Comparison of ENCODE assay signal across 6 cellular contexts in the genomic region with DNA sequence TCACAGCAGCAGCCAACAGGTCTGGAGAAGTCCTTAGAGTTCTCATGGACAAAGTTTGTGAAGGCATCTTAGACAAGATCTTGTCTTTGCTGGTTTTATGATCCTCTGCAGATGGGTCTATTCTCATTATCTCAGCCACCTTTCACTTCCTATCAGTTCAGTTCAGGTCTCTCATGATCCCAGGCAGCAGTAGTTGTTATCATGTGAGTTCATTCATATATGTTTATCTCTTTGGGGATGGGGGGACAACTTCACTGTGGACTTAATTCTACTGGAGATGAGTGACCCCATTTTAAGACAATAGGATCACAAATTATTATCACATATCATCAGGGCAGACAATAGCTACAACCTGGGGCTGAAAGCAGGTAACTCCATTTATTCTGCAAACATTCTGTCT. TPM values are rescaled to one million over a fixed set of nuclear protein-coding genes. Genes with fewer than 3 reads are reported as not detected.
"Had no signal": no experiment of that assay in that cellular context is flagged by ENCODE, and none has a peak within 500 bp of the region (broad histone marks: within the 10 kb centered on the region; RNA-seq: fewer than 3 reads in every experiment).

No MANE protein-coding gene starts in this region.

RNA-seq across cellular contexts. Expression of a gene that starts 6.0 kb away (rescaled TPM):
- total RNA-seq: RPMI7951 had no signal

RNA-seq across cellular contexts. Expression of a gene that starts 48.1 kb away (rescaled TPM):
- total RNA-seq: OCI-LY7, Peyer's patch, RPMI7951, SJSA1, SK-MEL-5, T-cell had no signal
